ENCODE assay signal across 2 cellular contexts in genomic region chr9:72007726-72008125, GRCh38. TPM values are rescaled to one million over a fixed set of nuclear protein-coding genes. Genes with fewer than 3 reads are reported as not detected.
"Had no signal": no experiment of that assay in that cellular context is flagged by ENCODE, and none has a peak within 500 bp of the region (broad histone marks: within the 10 kb centered on the region; RNA-seq: fewer than 3 reads in every experiment).

No MANE protein-coding gene starts in this region.

RNA-seq across cellular contexts. Expression of gene C9orf57, which starts 52.7 kb away (rescaled TPM):
- total RNA-seq: G401, GM12878 had no signal
